Comparison of ENCODE assay signal across 18 cellular contexts in the genomic region with DNA sequence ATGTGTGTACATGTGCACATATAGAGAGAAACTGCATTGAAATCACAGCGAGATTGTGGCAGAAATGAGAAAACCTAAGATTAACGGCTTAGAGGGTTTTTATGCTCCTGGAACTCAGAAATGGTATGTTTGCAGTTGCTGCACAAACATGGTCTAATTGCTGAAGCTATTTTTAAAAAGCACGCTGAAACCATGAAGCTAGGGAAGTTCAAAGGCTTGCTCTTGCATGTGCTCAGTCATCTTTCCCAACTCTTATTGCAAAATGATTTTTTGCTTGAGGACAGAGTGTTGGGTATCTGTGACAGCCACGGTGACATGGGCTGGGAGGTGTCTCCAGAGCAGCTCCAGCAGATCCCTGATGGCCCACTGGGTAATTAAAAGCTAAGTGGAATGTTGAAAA.
"Had no signal": no experiment of that assay in that cellular context is flagged by ENCODE, and none has a peak within 500 bp of the region (broad histone marks: within the 10 kb centered on the region; RNA-seq: fewer than 3 reads in every experiment).

No MANE protein-coding gene starts in this region.

- DNase-seq: activated CD4-positive, alpha-beta T cell treated with anti-CD3 and anti-CD28 coated beads, Interleukin-2, amount 50 U/mL, for 1 hour; activated CD8-positive, alpha-beta memory T cell treated with anti-CD3 and anti-CD28 coated beads for 24 hours; activated naive CD8-positive, alpha-beta T cell treated with anti-CD3 and anti-CD28 coated beads, Interleukin-2, amount 10 ng/mL, durations not matched to agents 7 days and 5 days; anterior cingulate cortex; brain microvascular endothelial cell; cortex of kidney; effector CD4-positive, alpha-beta T cell; foreskin melanocyte; heart left ventricle; left ventricle myocardium inferior; nephron progenitor cell; psoas muscle; sigmoid colon; stimulated activated CD4-positive, alpha-beta T cell treated with anti-CD3 and anti-CD28 coated beads, Interleukin-1b, Interleukin-23, amount 100 ng/mL, for 48 hours; T-helper 9 cell; uterus had no signal

- ATAC-seq: activated CD4-positive, CD25-positive, alpha-beta regulatory T cell treated with anti-CD3 and anti-CD28 coated beads, Interleukin-2, amount 50 U/mL, for 24 hours; heart left ventricle had no signal

- H3K9me3 ChIP-seq: heart left ventricle, left ventricle myocardium inferior, psoas muscle, sigmoid colon, thoracic aorta, uterus had no signal

- H3K27me3 ChIP-seq: brain microvascular endothelial cell, heart left ventricle, sigmoid colon, uterus had no signal

- H3K27ac ChIP-seq: brain microvascular endothelial cell, heart left ventricle, left ventricle myocardium inferior, psoas muscle, sigmoid colon, thoracic aorta, uterus had no signal

- H3K4me3 ChIP-seq: heart left ventricle, left ventricle myocardium inferior, psoas muscle, sigmoid colon, thoracic aorta, uterus had no signal

- H3K36me3 ChIP-seq: brain microvascular endothelial cell, heart left ventricle, left ventricle myocardium inferior, sigmoid colon, thoracic aorta, uterus had no signal

- H3K4me1 ChIP-seq: heart left ventricle, left ventricle myocardium inferior, psoas muscle, sigmoid colon, uterus had no signal
